1 cellular context compared by ENCODE assay signal in the genomic region with DNA sequence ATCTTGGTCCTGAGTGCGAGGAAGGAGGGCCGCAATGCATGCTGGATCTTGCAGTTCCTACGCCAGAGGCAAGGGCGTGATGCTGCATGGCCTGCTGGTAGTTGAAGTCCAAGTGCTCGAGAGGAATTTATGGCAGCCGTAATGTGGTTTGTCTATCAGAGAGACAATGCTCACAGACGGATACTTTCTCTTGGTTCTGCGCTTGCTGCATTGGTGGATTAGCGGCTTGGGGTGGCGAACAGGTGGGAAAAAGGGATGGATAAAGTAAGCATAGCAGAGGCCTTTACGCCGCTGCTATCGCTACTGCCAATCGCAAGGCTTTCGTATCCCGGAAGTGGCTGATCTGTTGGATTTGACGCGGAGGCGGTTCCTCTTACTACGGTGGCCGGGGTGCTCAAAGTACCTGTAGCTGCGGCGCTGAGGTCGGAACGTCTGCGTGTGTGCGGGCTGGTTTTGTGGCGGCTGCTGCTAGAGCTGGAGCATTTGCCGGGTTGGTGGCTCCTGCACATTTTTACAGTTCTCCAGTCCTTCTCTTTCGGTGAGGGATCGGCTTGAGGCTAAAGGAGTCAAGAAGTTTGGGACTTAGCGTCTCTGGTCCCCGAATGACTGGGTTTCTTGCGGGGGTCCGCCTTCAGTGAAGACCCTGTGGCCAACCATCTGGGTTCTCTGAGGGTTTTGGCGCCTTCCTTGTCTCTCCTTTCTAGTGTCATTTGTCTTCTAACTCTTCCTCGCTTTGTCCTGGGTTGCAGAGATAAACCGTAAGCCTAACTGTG.
A peak's percentile ranks its signal among the peaks of the same experiment; 100 is the strongest.
TF ChIP-seq lines count a peak whose summit lies in the region.

A gene with protein sequence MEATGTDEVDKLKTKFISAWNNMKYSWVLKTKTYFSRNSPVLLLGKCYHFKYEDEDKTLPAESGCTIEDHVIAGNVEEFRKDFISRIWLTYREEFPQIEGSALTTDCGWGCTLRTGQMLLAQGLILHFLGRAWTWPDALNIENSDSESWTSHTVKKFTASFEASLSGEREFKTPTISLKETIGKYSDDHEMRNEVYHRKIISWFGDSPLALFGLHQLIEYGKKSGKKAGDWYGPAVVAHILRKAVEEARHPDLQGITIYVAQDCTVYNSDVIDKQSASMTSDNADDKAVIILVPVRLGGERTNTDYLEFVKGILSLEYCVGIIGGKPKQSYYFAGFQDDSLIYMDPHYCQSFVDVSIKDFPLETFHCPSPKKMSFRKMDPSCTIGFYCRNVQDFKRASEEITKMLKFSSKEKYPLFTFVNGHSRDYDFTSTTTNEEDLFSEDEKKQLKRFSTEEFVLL (plus strand): TSS at position 397 of the 773 bp plus-strand sequence. CDS start 19,655 bp downstream, outside the sequence.

TF ChIP-seq in GM12878, 131 proteins besides CTCF, POLR2A, EP300 and RAD21 (continued from another document):
- TF ChIP-seq, protein P1, sequence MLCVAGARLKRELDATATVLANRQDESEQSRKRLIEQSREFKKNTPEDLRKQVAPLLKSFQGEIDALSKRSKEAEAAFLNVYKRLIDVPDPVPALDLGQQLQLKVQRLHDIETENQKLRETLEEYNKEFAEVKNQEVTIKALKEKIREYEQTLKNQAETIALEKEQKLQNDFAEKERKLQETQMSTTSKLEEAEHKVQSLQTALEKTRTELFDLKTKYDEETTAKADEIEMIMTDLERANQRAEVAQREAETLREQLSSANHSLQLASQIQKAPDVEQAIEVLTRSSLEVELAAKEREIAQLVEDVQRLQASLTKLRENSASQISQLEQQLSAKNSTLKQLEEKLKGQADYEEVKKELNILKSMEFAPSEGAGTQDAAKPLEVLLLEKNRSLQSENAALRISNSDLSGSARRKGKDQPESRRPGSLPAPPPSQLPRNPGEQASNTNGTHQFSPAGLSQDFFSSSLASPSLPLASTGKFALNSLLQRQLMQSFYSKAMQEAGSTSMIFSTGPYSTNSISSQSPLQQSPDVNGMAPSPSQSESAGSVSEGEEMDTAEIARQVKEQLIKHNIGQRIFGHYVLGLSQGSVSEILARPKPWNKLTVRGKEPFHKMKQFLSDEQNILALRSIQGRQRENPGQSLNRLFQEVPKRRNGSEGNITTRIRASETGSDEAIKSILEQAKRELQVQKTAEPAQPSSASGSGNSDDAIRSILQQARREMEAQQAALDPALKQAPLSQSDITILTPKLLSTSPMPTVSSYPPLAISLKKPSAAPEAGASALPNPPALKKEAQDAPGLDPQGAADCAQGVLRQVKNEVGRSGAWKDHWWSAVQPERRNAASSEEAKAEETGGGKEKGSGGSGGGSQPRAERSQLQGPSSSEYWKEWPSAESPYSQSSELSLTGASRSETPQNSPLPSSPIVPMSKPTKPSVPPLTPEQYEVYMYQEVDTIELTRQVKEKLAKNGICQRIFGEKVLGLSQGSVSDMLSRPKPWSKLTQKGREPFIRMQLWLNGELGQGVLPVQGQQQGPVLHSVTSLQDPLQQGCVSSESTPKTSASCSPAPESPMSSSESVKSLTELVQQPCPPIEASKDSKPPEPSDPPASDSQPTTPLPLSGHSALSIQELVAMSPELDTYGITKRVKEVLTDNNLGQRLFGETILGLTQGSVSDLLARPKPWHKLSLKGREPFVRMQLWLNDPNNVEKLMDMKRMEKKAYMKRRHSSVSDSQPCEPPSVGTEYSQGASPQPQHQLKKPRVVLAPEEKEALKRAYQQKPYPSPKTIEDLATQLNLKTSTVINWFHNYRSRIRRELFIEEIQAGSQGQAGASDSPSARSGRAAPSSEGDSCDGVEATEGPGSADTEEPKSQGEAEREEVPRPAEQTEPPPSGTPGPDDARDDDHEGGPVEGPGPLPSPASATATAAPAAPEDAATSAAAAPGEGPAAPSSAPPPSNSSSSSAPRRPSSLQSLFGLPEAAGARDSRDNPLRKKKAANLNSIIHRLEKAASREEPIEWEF (IDR thresholded peaks at IDR 0.05; ENCODE audit: insufficient replicate concordance, low read depth, low read length): no peak
- TF ChIP-seq, protein P2, sequence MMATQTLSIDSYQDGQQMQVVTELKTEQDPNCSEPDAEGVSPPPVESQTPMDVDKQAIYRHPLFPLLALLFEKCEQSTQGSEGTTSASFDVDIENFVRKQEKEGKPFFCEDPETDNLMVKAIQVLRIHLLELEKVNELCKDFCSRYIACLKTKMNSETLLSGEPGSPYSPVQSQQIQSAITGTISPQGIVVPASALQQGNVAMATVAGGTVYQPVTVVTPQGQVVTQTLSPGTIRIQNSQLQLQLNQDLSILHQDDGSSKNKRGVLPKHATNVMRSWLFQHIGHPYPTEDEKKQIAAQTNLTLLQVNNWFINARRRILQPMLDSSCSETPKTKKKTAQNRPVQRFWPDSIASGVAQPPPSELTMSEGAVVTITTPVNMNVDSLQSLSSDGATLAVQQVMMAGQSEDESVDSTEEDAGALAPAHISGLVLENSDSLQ (IDR thresholded peaks at IDR 0.05): peak; percentile 80
- TF ChIP-seq CHD4 (IDR thresholded peaks at IDR 0.05) (no peak), SMAD1 (IDR thresholded peaks at IDR 0.05; ENCODE audit: low read depth, partially characterized antibody) (no peak), NFXL1 (IDR thresholded peaks at IDR 0.05; ENCODE audit: borderline replicate concordance) (no peak), CREB1 (IDR thresholded peaks at IDR 0.05; ENCODE audit: low read depth) (peak; percentile 87), TCF12 (IDR thresholded peaks at IDR 0.05; ENCODE audit: low read depth, low read length) (no peak), IKZF2 (IDR thresholded peaks at IDR 0.05) (no peak; a peak in 2 of 4 replicates), ZBED1 (IDR thresholded peaks at IDR 0.05; ENCODE audit: borderline replicate concordance) (no peak), RAD51 (IDR thresholded peaks at IDR 0.05) (peak; percentile 32; the same call in 1 of the 2 replicates), HDAC2 (IDR thresholded peaks at IDR 0.05) (no peak), SIN3A (IDR thresholded peaks at IDR 0.05; ENCODE audit: low read depth, low read length) (peak; percentile 91; the same call in 1 of the 2 replicates), PAX5 (IDR thresholded peaks at IDR 0.05; ENCODE audit: borderline replicate concordance, low read depth, low read length) (no peak), FOXM1 (IDR thresholded peaks at IDR 0.05; ENCODE audit: low read depth, low read length) (no peak), NR2C1 (IDR thresholded peaks at IDR 0.05) (peak; percentile 67), CHD2 (IDR thresholded peaks at IDR 0.05; ENCODE audit: borderline replicate concordance, low read depth, low read length) (no peak), EED (IDR thresholded peaks at IDR 0.05; ENCODE audit: low read depth) (peak; percentile 23; the same call in 1 of the 2 replicates)
- TF ChIP-seq, protein P3, sequence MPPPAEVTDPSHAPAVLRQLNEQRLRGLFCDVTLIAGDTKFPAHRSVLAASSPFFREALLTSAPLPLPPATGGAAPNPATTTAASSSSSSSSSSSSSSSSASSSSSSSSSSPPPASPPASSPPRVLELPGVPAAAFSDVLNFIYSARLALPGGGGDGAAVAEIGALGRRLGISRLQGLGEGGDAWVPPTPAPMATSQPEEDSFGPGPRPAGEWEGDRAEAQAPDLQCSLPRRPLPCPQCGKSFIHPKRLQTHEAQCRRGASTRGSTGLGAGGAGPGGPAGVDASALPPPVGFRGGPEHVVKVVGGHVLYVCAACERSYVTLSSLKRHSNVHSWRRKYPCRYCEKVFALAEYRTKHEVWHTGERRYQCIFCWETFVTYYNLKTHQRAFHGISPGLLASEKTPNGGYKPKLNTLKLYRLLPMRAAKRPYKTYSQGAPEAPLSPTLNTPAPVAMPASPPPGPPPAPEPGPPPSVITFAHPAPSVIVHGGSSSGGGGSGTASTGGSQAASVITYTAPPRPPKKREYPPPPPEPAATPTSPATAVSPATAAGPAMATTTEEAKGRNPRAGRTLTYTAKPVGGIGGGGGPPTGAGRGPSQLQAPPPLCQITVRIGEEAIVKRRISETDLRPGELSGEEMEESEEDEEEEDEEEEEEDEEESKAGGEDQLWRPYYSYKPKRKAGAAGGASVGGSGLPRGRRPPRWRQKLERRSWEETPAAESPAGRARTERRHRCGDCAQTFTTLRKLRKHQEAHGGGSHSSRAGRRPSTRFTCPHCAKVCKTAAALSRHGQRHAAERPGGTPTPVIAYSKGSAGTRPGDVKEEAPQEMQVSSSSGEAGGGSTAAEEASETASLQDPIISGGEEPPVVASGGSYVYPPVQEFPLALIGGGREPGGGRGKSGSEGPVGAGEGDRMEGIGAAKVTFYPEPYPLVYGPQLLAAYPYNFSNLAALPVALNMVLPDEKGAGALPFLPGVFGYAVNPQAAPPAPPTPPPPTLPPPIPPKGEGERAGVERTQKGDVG (CRISPR knock-in tag; IDR thresholded peaks at IDR 0.05): no peak
- TF ChIP-seq, protein P4, sequence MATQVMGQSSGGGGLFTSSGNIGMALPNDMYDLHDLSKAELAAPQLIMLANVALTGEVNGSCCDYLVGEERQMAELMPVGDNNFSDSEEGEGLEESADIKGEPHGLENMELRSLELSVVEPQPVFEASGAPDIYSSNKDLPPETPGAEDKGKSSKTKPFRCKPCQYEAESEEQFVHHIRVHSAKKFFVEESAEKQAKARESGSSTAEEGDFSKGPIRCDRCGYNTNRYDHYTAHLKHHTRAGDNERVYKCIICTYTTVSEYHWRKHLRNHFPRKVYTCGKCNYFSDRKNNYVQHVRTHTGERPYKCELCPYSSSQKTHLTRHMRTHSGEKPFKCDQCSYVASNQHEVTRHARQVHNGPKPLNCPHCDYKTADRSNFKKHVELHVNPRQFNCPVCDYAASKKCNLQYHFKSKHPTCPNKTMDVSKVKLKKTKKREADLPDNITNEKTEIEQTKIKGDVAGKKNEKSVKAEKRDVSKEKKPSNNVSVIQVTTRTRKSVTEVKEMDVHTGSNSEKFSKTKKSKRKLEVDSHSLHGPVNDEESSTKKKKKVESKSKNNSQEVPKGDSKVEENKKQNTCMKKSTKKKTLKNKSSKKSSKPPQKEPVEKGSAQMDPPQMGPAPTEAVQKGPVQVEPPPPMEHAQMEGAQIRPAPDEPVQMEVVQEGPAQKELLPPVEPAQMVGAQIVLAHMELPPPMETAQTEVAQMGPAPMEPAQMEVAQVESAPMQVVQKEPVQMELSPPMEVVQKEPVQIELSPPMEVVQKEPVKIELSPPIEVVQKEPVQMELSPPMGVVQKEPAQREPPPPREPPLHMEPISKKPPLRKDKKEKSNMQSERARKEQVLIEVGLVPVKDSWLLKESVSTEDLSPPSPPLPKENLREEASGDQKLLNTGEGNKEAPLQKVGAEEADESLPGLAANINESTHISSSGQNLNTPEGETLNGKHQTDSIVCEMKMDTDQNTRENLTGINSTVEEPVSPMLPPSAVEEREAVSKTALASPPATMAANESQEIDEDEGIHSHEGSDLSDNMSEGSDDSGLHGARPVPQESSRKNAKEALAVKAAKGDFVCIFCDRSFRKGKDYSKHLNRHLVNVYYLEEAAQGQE (IDR thresholded peaks at IDR 0.05; ENCODE audit: low read depth, low read length): no peak; the same call in 1 of the 2 replicates
- TF ChIP-seq, protein P5, sequence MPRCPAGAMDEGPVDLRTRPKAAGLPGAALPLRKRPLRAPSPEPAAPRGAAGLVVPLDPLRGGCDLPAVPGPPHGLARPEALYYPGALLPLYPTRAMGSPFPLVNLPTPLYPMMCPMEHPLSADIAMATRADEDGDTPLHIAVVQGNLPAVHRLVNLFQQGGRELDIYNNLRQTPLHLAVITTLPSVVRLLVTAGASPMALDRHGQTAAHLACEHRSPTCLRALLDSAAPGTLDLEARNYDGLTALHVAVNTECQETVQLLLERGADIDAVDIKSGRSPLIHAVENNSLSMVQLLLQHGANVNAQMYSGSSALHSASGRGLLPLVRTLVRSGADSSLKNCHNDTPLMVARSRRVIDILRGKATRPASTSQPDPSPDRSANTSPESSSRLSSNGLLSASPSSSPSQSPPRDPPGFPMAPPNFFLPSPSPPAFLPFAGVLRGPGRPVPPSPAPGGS (IDR thresholded peaks at IDR 0.05; ENCODE audit: borderline replicate concordance, insufficient read depth, low read depth, low read length, poor library complexity, severe bottlenecking): no peak
- TF ChIP-seq, protein P6, sequence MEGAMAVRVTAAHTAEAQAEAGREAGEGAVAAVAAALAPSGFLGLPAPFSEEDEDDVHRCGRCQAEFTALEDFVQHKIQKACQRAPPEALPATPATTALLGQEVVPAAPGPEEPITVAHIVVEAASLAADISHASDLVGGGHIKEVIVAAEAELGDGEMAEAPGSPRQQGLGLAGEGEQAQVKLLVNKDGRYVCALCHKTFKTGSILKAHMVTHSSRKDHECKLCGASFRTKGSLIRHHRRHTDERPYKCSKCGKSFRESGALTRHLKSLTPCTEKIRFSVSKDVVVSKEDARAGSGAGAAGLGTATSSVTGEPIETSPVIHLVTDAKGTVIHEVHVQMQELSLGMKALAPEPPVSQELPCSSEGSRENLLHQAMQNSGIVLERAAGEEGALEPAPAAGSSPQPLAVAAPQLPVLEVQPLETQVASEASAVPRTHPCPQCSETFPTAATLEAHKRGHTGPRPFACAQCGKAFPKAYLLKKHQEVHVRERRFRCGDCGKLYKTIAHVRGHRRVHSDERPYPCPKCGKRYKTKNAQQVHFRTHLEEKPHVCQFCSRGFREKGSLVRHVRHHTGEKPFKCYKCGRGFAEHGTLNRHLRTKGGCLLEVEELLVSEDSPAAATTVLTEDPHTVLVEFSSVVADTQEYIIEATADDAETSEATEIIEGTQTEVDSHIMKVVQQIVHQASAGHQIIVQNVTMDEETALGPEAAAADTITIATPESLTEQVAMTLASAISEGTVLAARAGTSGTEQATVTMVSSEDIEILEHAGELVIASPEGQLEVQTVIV (IDR thresholded peaks at IDR 0.05; ENCODE audit: borderline replicate concordance, partially characterized antibody): peak; percentile 92
